8 cellular contexts compared by ENCODE assay signal in genomic region chr5:98771389-98772109, GRCh38. TPM values are rescaled to one million over a fixed set of nuclear protein-coding genes. Genes with fewer than 3 reads are reported as not detected.
DNase-seq lines count a peak whose midpoint lies in the region; ATAC-seq, FAIRE-seq and TF ChIP-seq lines count a peak whose summit lies in the region.

No MANE protein-coding gene starts in this region.

- no peak overlapping the region for H3K27ac ChIP-seq in CD4-positive, alpha-beta T cell (ENCODE audit: low read depth, low read length)
- H3K27ac ChIP-seq in kidney (ENCODE audit: low read depth in 2 of 2, low read length in 2 of 2) = peak overlapping the region in 1 of 2 donors; percentile 65

- H3K27ac Mint-ChIP-seq in CD4-positive, alpha-beta T cell = peak overlapping the region; percentile 51
- H3K27ac Mint-ChIP-seq in T-helper 2 cell treated with Interferon-gamma antibody and Interleukin-4, amounts not matched to agents 5 μg/mL and 100 μg/mL, for 36 hours = no peak overlapping the region

- H3K4me3 ChIP-seq in kidney (ENCODE audit: low read length in 2 of 2) = peak overlapping the region; percentile 90 to 95

- H3K4me3 Mint-ChIP-seq in CD4-positive, alpha-beta T cell = peak overlapping the region; percentile 99
- peak overlapping the region; percentile 90 for H3K4me3 Mint-ChIP-seq in T-helper 2 cell treated with Interferon-gamma antibody and Interleukin-4, amounts not matched to agents 5 μg/mL and 100 μg/mL, for 36 hours

- ATAC-seq in CD4-positive, alpha-beta T cell (ENCODE audit: poor library complexity) = peak; percentile 27
- ATAC-seq in GM21576 (IDR thresholded peaks at IDR 0.05; ENCODE audit: unreplicated experiment) (peak; percentile 10), HG03520 (IDR thresholded peaks at IDR 0.05; ENCODE audit: unreplicated experiment) (no peak)

- peaks cover 10% of the 10 kb centered on the region for H3K27me3 ChIP-seq in CD4-positive, alpha-beta T cell (ENCODE audit: control insufficient read depth, insufficient read depth, low read length)

- POLR2A ChIA-PET in CD4-positive, alpha-beta T cell (lab: Charles Lee) = interaction anchor here (0.6 to 2.3 kb wide), 7 partner anchors 10 to 1895 kb away, joined by 3 to 17 read pairs (median 3); partner anchors contain the start of genes CHD1, ERAP2 and RIOK2

- H3K9ac ChIP-seq in kidney (ENCODE audit: low read length in 2 of 2) = peak overlapping the region; percentile 85 to 87

- no peaks in the 10 kb centered on the region for H3K9me3 Mint-ChIP-seq in CD4-positive, alpha-beta T cell
- H3K9me3 Mint-ChIP-seq in T-helper 2 cell treated with Interferon-gamma antibody and Interleukin-4, amounts not matched to agents 5 μg/mL and 100 μg/mL, for 36 hours = no peaks in the 10 kb centered on the region

- H3K36me3 ChIP-seq in kidney (ENCODE audit: control insufficient read depth in 1 of 2, insufficient read depth in 2 of 2, low read length in 2 of 2) = no peaks in the 10 kb centered on the region

- H3K4me1 Mint-ChIP-seq in CD4-positive, alpha-beta T cell (ENCODE audit: low read depth) = peaks cover 61% of the 10 kb centered on the region
- peaks cover 41% of the 10 kb centered on the region for H3K4me1 Mint-ChIP-seq in T-helper 2 cell treated with Interferon-gamma antibody and Interleukin-4, amounts not matched to agents 5 μg/mL and 100 μg/mL, for 36 hours (ENCODE audit: low read depth)

- DNase-seq in CD4-positive, alpha-beta T cell = peak in 6 of 10 experiments; percentile 24 to 62 (median 42)
- DNase-seq in NCI-H1930 (lab: John Stamatoyannopoulos, UW) (peak; percentile 33 to 59), cerebellum (ENCODE audit: low spot score) (peak; percentile 71), kidney (no peak)
- no peak for DNase-seq in T-helper 2 cell treated with Interferon-gamma antibody and Interleukin-4, amounts not matched to agents 5 μg/mL and 100 μg/mL, for 36 hours (ENCODE audit: low spot score)
- peak; percentile 24 for DNase-seq in stimulated activated CD4-positive, alpha-beta T cell treated with anti-CD3 and anti-CD28 coated beads, Interleukin-12 subunit alpha, Interleukin-12 subunit beta, amount 100 ng/mL, for 4 hours

- TF ChIP-seq CTCF in CD4-positive, alpha-beta T cell (IDR thresholded peaks at IDR 0.05) = peak; percentile 87
- TF ChIP-seq CTCF in kidney (IDR thresholded peaks at IDR 0.05; ENCODE audit: borderline replicate concordance, extremely low read depth, insufficient read depth) = peak; percentile 71

- FAIRE-seq in kidney (lab: Jason Lieb, UNC) = peak; percentile 58

- peaks cover 35% of the 10 kb centered on the region for H3K27me3 Mint-ChIP-seq in CD4-positive, alpha-beta T cell
- H3K27me3 Mint-ChIP-seq in T-helper 2 cell treated with Interferon-gamma antibody and Interleukin-4, amounts not matched to agents 5 μg/mL and 100 μg/mL, for 36 hours (ENCODE audit: low read depth) = peaks cover 82% of the 10 kb centered on the region

- intact Hi-C loops in CD4-positive, alpha-beta T cell (cut with DNase I, micrococcal nuclease) = loop anchor here (2.0 to 10.0 kb wide), 6 partner anchors 25 to 1967 kb away; partner anchors contain the start of genes CHD1 (in 1 of the 2), ERAP1 (in 1 of the 2), LNPEP (in 1 of the 2) and RIOK2 (in 1 of the 2)
- intact Hi-C loops in kidney (cut with DNase I) = no loop called here

- CTCF ChIA-PET in CD4-positive, alpha-beta T cell (lab: Charles Lee) = interaction anchor here (0.6 to 2.9 kb wide), 5 partner anchors 9 to 1591 kb away, joined by 3 to 12 read pairs (median 4); no protein-coding TSS in a partner anchor

- peaks cover 13% of the 10 kb centered on the region for H3K36me3 Mint-ChIP-seq in CD4-positive, alpha-beta T cell (ENCODE audit: low read depth)
- H3K36me3 Mint-ChIP-seq in T-helper 2 cell treated with Interferon-gamma antibody and Interleukin-4, amounts not matched to agents 5 μg/mL and 100 μg/mL, for 36 hours (ENCODE audit: low read depth) = no peaks in the 10 kb centered on the region

- peaks cover 16 to 21% of the 10 kb centered on the region in 2 donors for H3K4me1 ChIP-seq in kidney (ENCODE audit: control insufficient read depth in 1 of 2, insufficient read depth in 1 of 2, low read depth in 1 of 2, low read length in 2 of 2)

- H3K9me3 ChIP-seq in CD4-positive, alpha-beta T cell (ENCODE audit: control insufficient read depth, low read length) = no peaks in the 10 kb centered on the region
- no peaks in the 10 kb centered on the region for H3K9me3 ChIP-seq in kidney (ENCODE audit: control insufficient read depth in 1 of 2, low read length in 2 of 2)

RNA-seq across cellular contexts. Expression of gene RGMB, which starts 1.9 kb away (rescaled TPM):
- 10 to 100 TPM; 15.8 to 15.9 TPM for total RNA-seq in CD4-positive, alpha-beta T cell
- total RNA-seq in cerebellum (137 TPM), kidney (12.2 TPM)
- polyA plus RNA-seq in kidney (ENCODE audit: insufficient read depth, low read depth, low replicate concordance) = 4.0 TPM

Comparison
In these comparisons a context has a peak if more than half of its experiments do, and no peak if none do; other contexts are left out.
1. DNase-seq: peak in CD4-positive, alpha-beta T cell (6 of 10), NCI-H1930 (2 of 2), cerebellum (single experiment) and stimulated activated CD4-positive, alpha-beta T cell treated with anti-CD3 and anti-CD28 coated beads, Interleukin-12 subunit alpha, Interleukin-12 subunit beta, amount 100 ng/mL, for 4 hours (single experiment); none in T-helper 2 cell treated with Interferon-gamma antibody and Interleukin-4, amounts not matched to agents 5 μg/mL and 100 μg/mL, for 36 hours (single experiment) and kidney (single experiment).